Comparison of ENCODE assay signal across 5 cellular contexts in genomic region chr2:237750441-237750840, GRCh38. TPM values are rescaled to one million over a fixed set of nuclear protein-coding genes. Genes with fewer than 3 reads are reported as not detected.
DNase-seq lines count a peak whose midpoint lies in the region; ATAC-seq, FAIRE-seq and TF ChIP-seq lines count a peak whose summit lies in the region.
"Not testable (repeated sequence)": the region's sequence is repeated elsewhere in the genome, so short reads cannot be mapped to it uniquely, and the experiment has no call there.

No MANE protein-coding gene starts in this region.

- intact Hi-C loops in Right ventricle myocardium superior (cut with DNase I); left ventricle myocardium superior (cut with micrococcal nuclease); HepG2 (cut with micrococcal nuclease; ENCODE audit: unreplicated experiment): not testable (repeated sequence)

- peak overlapping the region; percentile 39 for H3K27ac Mint-ChIP-seq in central memory CD8-positive, alpha-beta T cell (ENCODE audit: low read depth)
- H3K27ac Mint-ChIP-seq in progenitor cell of endocrine pancreas, result peak overlapping the region; percentile 56

- not testable (repeated sequence) for DNase-seq in central memory CD8-positive, alpha-beta T cell (ENCODE audit: low spot score in 2 of 2); Right ventricle myocardium superior; HepG2 (ENCODE audit: low spot score); progenitor cell of endocrine pancreas (ENCODE audit: low spot score, unreplicated experiment)
- peak; percentile 62 for DNase-seq in left ventricle myocardium superior

- not testable (repeated sequence) for H3K9ac ChIP-seq in HepG2 (ENCODE audit: insufficient read depth, low read depth, low read length)

- not testable (repeated sequence) for TF ChIP-seq CTCF in HepG2 (CRISPR knock-in tag; IDR thresholded peaks at IDR 0.05); progenitor cell of endocrine pancreas (IDR thresholded peaks at IDR 0.05; ENCODE audit: unreplicated experiment)

- ATAC-seq in central memory CD8-positive, alpha-beta T cell (replicated peaks; ENCODE audit: extremely low read depth, poor library complexity, severe bottlenecking); HepG2: not testable (repeated sequence)
- ATAC-seq in Right ventricle myocardium superior (ENCODE audit: poor library complexity) (peak; percentile 51), left ventricle myocardium superior (peak; percentile 67)

- H3K27ac ChIP-seq in HepG2 (ENCODE audit: extremely low read length, insufficient read depth, low read length), result not testable (repeated sequence)

- in situ Hi-C loops in HepG2 (cut with HindIII; ENCODE audit: extremely low pct_ligation_motif_present, low pct_unique_long_range_greater_than_20kb), result not testable (repeated sequence)

- POLR2A ChIA-PET in HepG2 (lab: Yijun Ruan, JAX), result not testable (repeated sequence)

- H3K4me3 ChIP-seq in HepG2 (replicated peaks in 1 of 3; ENCODE audit: insufficient read depth in 1 of 3, low read depth in 2 of 3, low read length in 3 of 3), result not testable (repeated sequence)

- CTCF ChIA-PET in HepG2 (lab: Yijun Ruan, JAX; ENCODE audit: low intra/inter-chr PET ratio, low total read pairs), result not testable (repeated sequence)

- not testable (repeated sequence) for TF ChIP-seq RAD21 in HepG2 (CRISPR knock-in tag; IDR thresholded peaks at IDR 0.05)

- H3K4me3 Mint-ChIP-seq in central memory CD8-positive, alpha-beta T cell; progenitor cell of endocrine pancreas (ENCODE audit: low read depth): not testable (repeated sequence)

- TF ChIP-seq EP300 in HepG2 (IDR thresholded peaks at IDR 0.05; ENCODE audit: low read depth in 2 of 2, low read length in 2 of 2); HepG2 (CRISPR knock-in tag; IDR thresholded peaks at IDR 0.05; ENCODE audit: borderline replicate concordance): not testable (repeated sequence)

- TF ChIP-seq POLR2A in HepG2 (IDR thresholded peaks at IDR 0.05; ENCODE audit: insufficient read depth in 1 of 2, low read depth in 2 of 2, low read length in 2 of 2), result not testable (repeated sequence)

- 96% methylated on average over 15 of the region's 15 CpGs for WGBS in HepG2 (ENCODE audit: low lambda C conversion rate)

- H4K20me1 ChIP-seq in HepG2 (ENCODE audit: insufficient read depth, low read length), result not testable (repeated sequence)

- not testable (repeated sequence) for H3K4me2 ChIP-seq in HepG2 (ENCODE audit: low read depth, low read length)

- not testable (repeated sequence) for H3K4me1 ChIP-seq in HepG2 (ENCODE audit: insufficient read depth, low read length)

- H2AFZ ChIP-seq in HepG2 (ENCODE audit: low read length), result not testable (repeated sequence)

- H3K27me3 ChIP-seq in HepG2 (ENCODE audit: control insufficient read depth in 1 of 2, insufficient read depth in 2 of 2, low read length in 2 of 2), result not testable (repeated sequence)

- not testable (repeated sequence) for H3K9me3 Mint-ChIP-seq in central memory CD8-positive, alpha-beta T cell; progenitor cell of endocrine pancreas (ENCODE audit: low read depth)

- peaks cover 29 to 61% of the 10 kb centered on the region in 2 experiments for H3K36me3 ChIP-seq in HepG2 (replicated peaks in 1 of 2; ENCODE audit: control insufficient read depth in 1 of 2, insufficient read depth in 2 of 2, low read length in 2 of 2)

- not testable (repeated sequence) for FAIRE-seq in HepG2 (lab: Jason Lieb, UNC)

- H3K27me3 Mint-ChIP-seq in central memory CD8-positive, alpha-beta T cell; progenitor cell of endocrine pancreas: not testable (repeated sequence)

- peaks cover 26% of the 10 kb centered on the region for H3K4me1 Mint-ChIP-seq in central memory CD8-positive, alpha-beta T cell
- not testable (repeated sequence) for H3K4me1 Mint-ChIP-seq in progenitor cell of endocrine pancreas (ENCODE audit: low read depth)

- not testable (repeated sequence) for H3K79me2 ChIP-seq in HepG2 (ENCODE audit: insufficient read depth, low read length)

- H3K9me3 ChIP-seq in HepG2 (ENCODE audit: low read length), result not testable (repeated sequence)

- not testable (repeated sequence) for BruUV-seq in HepG2 (replicated peaks; lab: Mats Ljungman, UMichigan)

- H3K36me3 Mint-ChIP-seq in central memory CD8-positive, alpha-beta T cell (ENCODE audit: insufficient read depth), result peaks cover 62% of the 10 kb centered on the region
- peaks cover 33% of the 10 kb centered on the region for H3K36me3 Mint-ChIP-seq in progenitor cell of endocrine pancreas (ENCODE audit: insufficient read depth)

TF ChIP-seq in HepG2, 621 proteins besides CTCF, POLR2A, EP300 and RAD21:
- TF ChIP-seq ZBTB33 (CRISPR knock-in tag; IDR thresholded peaks at IDR 0.05), result 0 out of 2 replicates have a peak, but pooled peaks have one; percentile 23

RNA-seq across cellular contexts. Expression of gene RBM44, which starts 48.1 kb away (rescaled TPM):
- 0.38 TPM for total RNA-seq in Right ventricle myocardium superior
- total RNA-seq in left ventricle myocardium superior, result 0.32 TPM
- total RNA-seq in HepG2 (2016; rRNA removed; fragmentation: Illumina TruSeq; extraction: Trizol), result 0.13 and 0.15 TPM in 2 replicates
- 0.51 and 0.53 TPM in 2 replicates for total RNA-seq in HepG2 (2016; cell fraction: cytosol; rRNA removed; fragmentation: Illumina TruSeq; extraction: Trizol; ENCODE audit: low read depth)
- 0.19 and 0.21 TPM in 2 replicates for total RNA-seq in HepG2 (2016; cell fraction: insoluble cytoplasmic fraction; rRNA removed; fragmentation: Illumina TruSeq; extraction: Trizol)
- 0.10 and 0.37 TPM in 2 replicates for total RNA-seq in HepG2 (2016; cell fraction: membrane; rRNA removed; fragmentation: Illumina TruSeq; extraction: Trizol)
- 0.59 and 0.60 TPM in 2 replicates for total RNA-seq in HepG2 (2016; cell fraction: nucleus; rRNA removed; fragmentation: Illumina TruSeq; extraction: Trizol)
- polyA plus RNA-seq in HepG2 (2011; rRNA removed), result 0.47 and 0.50 TPM in 2 replicates
- polyA plus RNA-seq in HepG2 (2011; cell fraction: cytosol; rRNA removed), result 0.04 and 0.09 TPM in 2 replicates
- polyA plus RNA-seq in HepG2 (2011; cell fraction: nucleus; rRNA removed), result 0.68 and 0.96 TPM in 2 replicates
- polyA plus RNA-seq in HepG2 (2012), result 0.36 and 0.63 TPM in 2 replicates
- polyA plus RNA-seq in HepG2 (2016; cell fraction: cytosol; fragmentation: Illumina TruSeq; extraction: Trizol; ENCODE audit: low read depth), result not detected in 2 replicates
- polyA plus RNA-seq in HepG2 (2016; cell fraction: insoluble cytoplasmic fraction; fragmentation: Illumina TruSeq; extraction: Trizol; ENCODE audit: low read depth), result 0.07 and 0.14 TPM in 2 replicates
- polyA plus RNA-seq in HepG2 (2016; cell fraction: membrane; fragmentation: Illumina TruSeq; extraction: Trizol; ENCODE audit: low read depth), result 0.03 and 0.05 TPM in 2 replicates
- polyA plus RNA-seq in HepG2 (2016; cell fraction: nucleus; fragmentation: Illumina TruSeq; extraction: Trizol; ENCODE audit: insufficient read depth, low read depth), result 0.31 and 0.63 TPM in 2 replicates
- 0.02 and 0.19 TPM in 2 replicates for polyA minus RNA-seq in HepG2 (2011; rRNA and poly(A)+ RNA removed; ENCODE audit: low replicate concordance)
- 0.26 TPM in 1 of 2 replicates, not detected in the other for polyA minus RNA-seq in HepG2 (2011; cell fraction: cytosol; rRNA and poly(A)+ RNA removed)
- polyA minus RNA-seq in HepG2 (2011; cell fraction: nucleus; rRNA and poly(A)+ RNA removed), result 2.2 and 2.9 TPM in 2 replicates
- total RNA-seq in progenitor cell of endocrine pancreas, result 0.78 and 0.81 TPM in 2 replicates
